24 cellular contexts compared by ENCODE assay signal in genomic region chr11:114466742-114467141, GRCh38.
"Had no signal": no experiment of that assay in that cellular context is flagged by ENCODE, and none has a peak within 500 bp of the region (broad histone marks: within the 10 kb centered on the region; RNA-seq: fewer than 3 reads in every experiment).

No MANE protein-coding gene starts in this region.

- ATAC-seq: left lobe of liver; naive thymus-derived CD8-positive, alpha-beta T cell; pancreas; right lobe of liver; stimulated activated memory B cell treated with anti-CD40 and anti-IgM and Interleukin-4, amounts not matched to agents 10 μg/mL and 1 μg/mL and 100 μg/mL, for 72 hours; stimulated activated naive CD8-positive, alpha-beta T cell treated with anti-CD3 and anti-CD28 coated beads, Interleukin-15, amount 100 ng/mL, for 72 hours had no signal

- DNase-seq: head of caudate nucleus; hypothalamus; immature natural killer cell; islet precursor cell; naive thymus-derived CD8-positive, alpha-beta T cell; nucleus accumbens; pancreas; posterior cingulate gyrus; retina; right lobe of liver; stimulated activated CD4-positive, alpha-beta T cell treated with anti-CD3 and anti-CD28 coated beads, Interleukin-1b, Interleukin-23, amount 100 ng/mL, for 48 hours; stimulated activated CD4-positive, alpha-beta T cell treated with anti-CD3 and anti-CD28 coated beads, Interleukin-2, amount 100 ng/mL, for 48 hours; stimulated activated CD4-positive, alpha-beta T cell treated with anti-CD3 and anti-CD28 coated beads, Interleukin-4, amount 100 ng/mL, for 4 hours; stimulated activated CD8-positive, alpha-beta memory T cell treated with anti-CD3 and anti-CD28 coated beads, Interleukin-4, amount 100 ng/mL, for 48 hours; stimulated activated naive CD4-positive, alpha-beta T cell treated with Interleukin-2 at 50 U/mL for 16 hours; stimulated activated naive CD8-positive, alpha-beta T cell treated with anti-CD3 and anti-CD28 coated beads, Interleukin-15, amount 100 ng/mL, for 72 hours; substantia nigra; uterus had no signal

- H3K27ac ChIP-seq: pancreas, prostate gland, right lobe of liver, tibial nerve had no signal

- H3K4me1 ChIP-seq: pancreas, prostate gland, right lobe of liver, tibial nerve, uterus had no signal

- H3K9me3 ChIP-seq: pancreas, prostate gland, right lobe of liver, uterus had no signal

- H3K27me3 ChIP-seq: pancreas, right lobe of liver, tibial nerve, uterus had no signal

- H3K36me3 ChIP-seq: pancreas, prostate gland, right lobe of liver, uterus had no signal

- H3K4me2 ChIP-seq: smooth muscle cell had no signal

- H3K4me3 ChIP-seq: lung, pancreas, prostate gland, right lobe of liver, smooth muscle cell, tibial nerve, uterus had no signal
